ENCODE assay signal across 10 cellular contexts in genomic region chr2:182101263-182101662, GRCh38.
DNase-seq lines count a peak whose midpoint lies in the region; ATAC-seq, FAIRE-seq and TF ChIP-seq lines count a peak whose summit lies in the region.
"Had no signal": no experiment of that assay in that cellular context is flagged by ENCODE, and none has a peak within 500 bp of the region (broad histone marks: within the 10 kb centered on the region; RNA-seq: fewer than 3 reads in every experiment).

No MANE protein-coding gene starts in this region.

- in situ Hi-C loops in Panc1 (cut with HindIII; ENCODE audit: low pct_unique_long_range_greater_than_20kb, low sequenced_read_pairs) = no loop called here

- no peak overlapping the region for H3K4me2 ChIP-seq in keratinocyte (ENCODE audit: control insufficient read depth, extremely low read depth, insufficient read depth, low read depth, low read length)

- H3K4me1 ChIP-seq in Panc1 (ENCODE audit: control insufficient read depth, insufficient read depth, low read length) (no peaks in the 10 kb centered on the region), keratinocyte (ENCODE audit: control insufficient read depth, extremely low read depth, insufficient read depth, low read length) (no peaks in the 10 kb centered on the region)

- CTCF ChIA-PET in HEK293T (lab: Yijun Ruan, JAX) (no interaction called here), Panc1 (lab: Charles Lee) (no interaction called here)

- H3K9me1 ChIP-seq in keratinocyte (ENCODE audit: control insufficient read depth, extremely low read depth, insufficient read depth, low read length) = no peaks in the 10 kb centered on the region

- DNase-seq in HEK293T (ENCODE audit: extremely low spot score) = peak; percentile 12
- no peak for DNase-seq in Panc1 (ENCODE audit: low read depth, low spot score)
- no peak for DNase-seq in keratinocyte (ENCODE audit: low read depth, low spot score)
- no peak for DNase-seq in NCI-H774 (lab: John Stamatoyannopoulos, UW)
- no peak for DNase-seq in T-helper 1 cell
- no peak for DNase-seq in COLO829 (ENCODE audit: low spot score)
- no peak for DNase-seq in NCI-H748 (lab: John Stamatoyannopoulos, UW; ENCODE audit: unreplicated experiment)
- DNase-seq: activated T-cell treated with anti-CD3 and anti-CD28 coated beads, Interleukin-2, amount 50 U/mL, for 48 hours; Right ventricle myocardium superior had no signal

- no peak for FAIRE-seq in keratinocyte (lab: Jason Lieb, UNC)

- peak; percentile 14; the same call in 1 of the 2 replicates for TF ChIP-seq CTCF in GM12875 (IDR thresholded peaks at IDR 0.05; ENCODE audit: borderline replicate concordance, insufficient read depth, low read depth, low read length)
- TF ChIP-seq CTCF in Panc1 (IDR thresholded peaks at IDR 0.05) = peak; percentile 16; the same call in 1 of the 2 replicates
- TF ChIP-seq CTCF in keratinocyte (optimal IDR thresholded peaks at IDR 0.05 in 1 of 3, IDR thresholded peaks at IDR 0.05 in 1 of 3, conservative IDR thresholded peaks at IDR 0.05 in 1 of 3; ENCODE audit: extremely low read depth in 1 of 3, insufficient read depth in 2 of 3, low read length in 3 of 3) = peak in 2 of 3 experiments; percentile 23 to 31

- POLR2A ChIA-PET in HEK293T (lab: Yijun Ruan, JAX) (no interaction called here), Panc1 (lab: Charles Lee) (interaction anchor here (0.6 kb wide), 1 partner anchor 368 kb away, joined by 3 read pairs; no protein-coding TSS in a partner anchor)

- no TSS peak for BruUV-seq in Panc1 (replicated peaks; lab: Mats Ljungman, UMichigan)

- intact Hi-C loops in Panc1 (cut with micrococcal nuclease; ENCODE audit: unreplicated experiment) = no loop called here

- H3K4me3 ChIP-seq in GM12875 (ENCODE audit: low read depth, low read length) = no peak overlapping the region
- H3K4me3 ChIP-seq in Panc1 (ENCODE audit: low read depth in 2 of 2, low read length in 2 of 2) = no peak overlapping the region
- H3K4me3 ChIP-seq in keratinocyte (ENCODE audit: control insufficient read depth in 2 of 3, extremely low read depth in 1 of 3, insufficient read depth in 2 of 3, low read depth in 1 of 3, low read length in 3 of 3) = no peak overlapping the region

- no peaks in the 10 kb centered on the region for H3K79me2 ChIP-seq in keratinocyte (ENCODE audit: control insufficient read depth, insufficient read depth, low read length)

- dilution Hi-C loops in keratinocyte (cut with MboI; ENCODE audit: extremely low pct_ligation_motif_present, low sequenced_read_pairs) = no loop called here

- no peaks in the 10 kb centered on the region for H3K27me3 ChIP-seq in Panc1 (ENCODE audit: control insufficient read depth, insufficient read depth, low read length)
- H3K27me3 ChIP-seq in keratinocyte (ENCODE audit: control insufficient read depth, extremely low read depth, insufficient read depth, low read length) = no peaks in the 10 kb centered on the region

- H3K27ac ChIP-seq in Panc1 (ENCODE audit: low read length) = no peak overlapping the region
- H3K27ac ChIP-seq in keratinocyte (ENCODE audit: control insufficient read depth, insufficient read depth, low read length) = no peak overlapping the region

- no peak overlapping the region for H3K9ac ChIP-seq in keratinocyte (ENCODE audit: control insufficient read depth, extremely low read depth, insufficient read depth, low read length)

- H4K20me1 ChIP-seq in keratinocyte (ENCODE audit: control insufficient read depth, extremely low read depth, insufficient read depth, low read length) = no peaks in the 10 kb centered on the region

- 0 out of 2 replicates have a peak, but pooled peaks have one; percentile 62 for ATAC-seq in Panc1

- H2AFZ ChIP-seq in keratinocyte (ENCODE audit: control insufficient read depth, low read length) = no peak overlapping the region

- no peaks in the 10 kb centered on the region for H3K9me3 ChIP-seq in Panc1 (ENCODE audit: control insufficient read depth, insufficient read depth, low read depth, low read length)
- no peaks in the 10 kb centered on the region for H3K9me3 ChIP-seq in keratinocyte (ENCODE audit: control insufficient read depth, low read depth, low read length)

- no peaks in the 10 kb centered on the region for H3K36me3 ChIP-seq in Panc1 (ENCODE audit: control insufficient read depth, insufficient read depth, low read length)
- H3K36me3 ChIP-seq in keratinocyte (ENCODE audit: control insufficient read depth in 2 of 2, extremely low read depth in 1 of 2, insufficient read depth in 2 of 2, low read length in 2 of 2) = no peaks in the 10 kb centered on the region

TF ChIP-seq in HEK293T, 16 proteins besides CTCF, POLR2A, EP300 and RAD21:
- TF ChIP-seq L3MBTL2 (conservative IDR thresholded peaks at IDR 0.05) = no peak
- no peak for TF ChIP-seq PKNOX1 (IDR thresholded peaks at IDR 0.05)
- no peak for TF ChIP-seq BHLHE40 (IDR thresholded peaks at IDR 0.05; ENCODE audit: borderline replicate concordance)
- no peak for TF ChIP-seq NFRKB (IDR thresholded peaks at IDR 0.05)
- TF ChIP-seq FOXM1 (IDR thresholded peaks at IDR 0.05; ENCODE audit: borderline replicate concordance) = no peak
- no peak for TF ChIP-seq TARDBP (IDR thresholded peaks at IDR 0.05)
- no peak for TF ChIP-seq ZNF384 (IDR thresholded peaks at IDR 0.05)
- TF ChIP-seq LEF1 (IDR thresholded peaks at IDR 0.05; ENCODE audit: borderline replicate concordance) = no peak
- TF ChIP-seq CTBP1 (IDR thresholded peaks at IDR 0.05; ENCODE audit: borderline replicate concordance) = no peak
- TF ChIP-seq FOXA1 (IDR thresholded peaks at IDR 0.05) = no peak
- no peak for TF ChIP-seq SP1 (IDR thresholded peaks at IDR 0.05)
- no peak for TF ChIP-seq HDGF (IDR thresholded peaks at IDR 0.05; ENCODE audit: borderline replicate concordance)
